Comparison of ENCODE assay signal across 25 cellular contexts in genomic region chr6:73209117-73209516, GRCh38. TPM values are rescaled to one million over a fixed set of nuclear protein-coding genes. Genes with fewer than 3 reads are reported as not detected.
A peak's percentile ranks its signal among the peaks of the same experiment; 100 is the strongest.
DNase-seq lines count a peak whose midpoint lies in the region; ATAC-seq and TF ChIP-seq lines count a peak whose summit lies in the region.
"Had no signal": no experiment of that assay in that cellular context is flagged by ENCODE, and none has a peak within 500 bp of the region (broad histone marks: within the 10 kb centered on the region; RNA-seq: fewer than 3 reads in every experiment).

No MANE protein-coding gene starts in this region.

- peaks cover 7% of the 10 kb centered on the region for H3K36me3 Mint-ChIP-seq in neural crest cell (ENCODE audit: low read depth)
- H3K36me3 Mint-ChIP-seq in stimulated activated memory B cell treated with anti-CD40 and anti-IgM and Interleukin-4, amounts not matched to agents 10 μg/mL and 1 μg/mL and 100 μg/mL, for 72 hours: no peaks in the 10 kb centered on the region
- H3K36me3 Mint-ChIP-seq: CD14-positive monocyte; CD4-positive, alpha-beta memory T cell; CD4-positive, CD25-positive, alpha-beta regulatory T cell; CD8-positive, alpha-beta memory T cell had no signal

- no peak for DNase-seq in neural crest cell (ENCODE audit: low read depth, low spot score)
- DNase-seq in posterior vena cava (ENCODE audit: low spot score): peak; percentile 53
- no peak for DNase-seq in medulla oblongata (ENCODE audit: extremely low spot score)
- no peak for DNase-seq in omental fat pad (ENCODE audit: low spot score)
- DNase-seq in putamen (ENCODE audit: low spot score): no peak
- DNase-seq: 8988T; ACHN; BE2C; C1 segment of cervical spinal cord; CD4-positive, alpha-beta memory T cell; CD4-positive, CD25-positive, alpha-beta regulatory T cell; CD8-positive, alpha-beta memory T cell; COR-L47; DMS 273 treated with DMSO at 0.1 percent for 48 hours; DMS153; DMS53; DMS79; DND-41; EL; GDM1 had no signal

- no peak overlapping the region for H3K4me3 Mint-ChIP-seq in neural crest cell
- no peak overlapping the region for H3K4me3 Mint-ChIP-seq in stimulated activated memory B cell treated with anti-CD40 and anti-IgM and Interleukin-4, amounts not matched to agents 10 μg/mL and 1 μg/mL and 100 μg/mL, for 72 hours
- H3K4me3 Mint-ChIP-seq: CD14-positive monocyte; CD4-positive, alpha-beta memory T cell; CD4-positive, CD25-positive, alpha-beta regulatory T cell had no signal

- H3K9me3 Mint-ChIP-seq in neural crest cell: peaks cover 16% of the 10 kb centered on the region
- no peaks in the 10 kb centered on the region for H3K9me3 Mint-ChIP-seq in stimulated activated memory B cell treated with anti-CD40 and anti-IgM and Interleukin-4, amounts not matched to agents 10 μg/mL and 1 μg/mL and 100 μg/mL, for 72 hours
- H3K9me3 Mint-ChIP-seq: CD8-positive, alpha-beta memory T cell had no signal

- H3K4me1 Mint-ChIP-seq in neural crest cell: no peaks in the 10 kb centered on the region
- H3K4me1 Mint-ChIP-seq in stimulated activated memory B cell treated with anti-CD40 and anti-IgM and Interleukin-4, amounts not matched to agents 10 μg/mL and 1 μg/mL and 100 μg/mL, for 72 hours: no peaks in the 10 kb centered on the region
- H3K4me1 Mint-ChIP-seq: CD14-positive monocyte; CD4-positive, alpha-beta memory T cell; CD4-positive, CD25-positive, alpha-beta regulatory T cell; CD8-positive, alpha-beta memory T cell had no signal

- TF ChIP-seq CTCF in neural crest cell (conservative IDR thresholded peaks at IDR 0.05) (no peak), omental fat pad (IDR thresholded peaks at IDR 0.05) (no peak)

- ATAC-seq in stimulated activated memory B cell treated with anti-CD40 and anti-IgM and Interleukin-4, amounts not matched to agents 10 μg/mL and 1 μg/mL and 100 μg/mL, for 72 hours: peak; percentile 18
- ATAC-seq in omental fat pad (ENCODE audit: low FRiP score): no peak
- ATAC-seq: GM12878 had no signal

- H3K27me3 Mint-ChIP-seq in neural crest cell (ENCODE audit: low read depth): no peaks in the 10 kb centered on the region
- no peaks in the 10 kb centered on the region for H3K27me3 Mint-ChIP-seq in stimulated activated memory B cell treated with anti-CD40 and anti-IgM and Interleukin-4, amounts not matched to agents 10 μg/mL and 1 μg/mL and 100 μg/mL, for 72 hours

- peak overlapping the region; percentile 89 for H3K27ac Mint-ChIP-seq in neural crest cell (ENCODE audit: unreplicated experiment)
- no peak overlapping the region for H3K27ac Mint-ChIP-seq in stimulated activated memory B cell treated with anti-CD40 and anti-IgM and Interleukin-4, amounts not matched to agents 10 μg/mL and 1 μg/mL and 100 μg/mL, for 72 hours
- H3K27ac Mint-ChIP-seq: CD14-positive monocyte; CD4-positive, alpha-beta memory T cell; CD4-positive, CD25-positive, alpha-beta regulatory T cell; CD8-positive, alpha-beta memory T cell had no signal

- intact Hi-C loops in posterior vena cava (cut with DNase I): no loop called here

RNA-seq across cellular contexts. Expression of gene KHDC1L, which starts 16.2 kb away (rescaled TPM):
- total RNA-seq in neural crest cell: 1.0 TPM in 1 of 2 replicates, not detected in the other
- total RNA-seq in posterior vena cava: not detected
- not detected for total RNA-seq in omental fat pad
- total RNA-seq: A673; CD4-positive, alpha-beta memory T cell; Daoy; GM12878 had no signal

RNA-seq across cellular contexts. Expression of gene KHDC1, which starts 53.9 kb away (rescaled TPM):
- 12.6 and 12.9 TPM in 2 replicates for total RNA-seq in neural crest cell
- 1 to 10 TPM in 1 of 2 donors, under 1 TPM in 1; 0.19 to 1.1 TPM for total RNA-seq in posterior vena cava
- 1 to 10 TPM in 2 of 4 donors, under 1 TPM in 2; 0.79 to 2.5 (median 1.1) TPM for total RNA-seq in omental fat pad
